8 cellular contexts compared by ENCODE assay signal in the genomic region with DNA sequence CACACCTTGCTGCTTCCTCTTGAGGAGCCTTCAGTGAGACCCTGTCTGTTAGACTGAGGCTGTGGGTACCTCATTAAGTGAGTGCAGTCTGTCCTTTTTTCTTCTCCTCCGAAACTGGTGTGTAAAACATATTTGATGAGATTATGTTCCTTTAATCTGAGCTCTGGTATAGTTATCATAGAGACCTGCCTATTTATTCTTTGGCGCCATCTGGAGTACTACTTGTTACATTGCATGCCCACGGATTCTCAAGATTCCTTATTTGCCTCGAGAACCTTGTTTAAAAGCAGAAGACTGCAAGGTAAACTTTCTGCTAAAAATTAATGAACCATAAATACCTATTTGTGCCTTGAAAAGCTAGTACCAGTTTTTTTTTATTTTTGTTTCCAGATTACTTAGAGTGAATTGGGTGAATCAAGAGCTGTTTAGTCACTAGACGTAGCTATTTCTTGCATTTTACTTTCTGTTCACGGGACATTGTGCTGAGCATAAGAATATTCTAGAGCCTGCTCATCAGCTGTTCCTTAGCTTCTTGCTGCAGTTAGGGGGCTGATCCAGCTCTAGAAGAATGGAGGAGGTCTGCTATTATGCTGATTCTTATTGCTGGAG.
DNase-seq lines count a peak whose midpoint lies in the region; ATAC-seq and TF ChIP-seq lines count a peak whose summit lies in the region.

No MANE protein-coding gene starts in this region.

- DNase-seq in activated naive CD4-positive, alpha-beta T cell treated with anti-CD3 and anti-CD28 coated beads, Interleukin-2, amount 10 ng/mL, durations not matched to agents 7 days and 5 days, result peak; percentile 32
- DNase-seq in activated naive CD4-positive, alpha-beta T cell (lab: John Stamatoyannopoulos, UW), result no peak
- DNase-seq in SKM-1 treated with dmso at 0.1 percent for 144 hours (lab: John Stamatoyannopoulos, UW; ENCODE audit: unreplicated experiment) (peak; percentile 58), fibroblast of peridontal ligament (ENCODE audit: extremely low read depth) (peak; percentile 77), pons (ENCODE audit: low spot score) (peak; percentile 79), activated T-cell treated with anti-CD3 and anti-CD28 coated beads for 4 hours (no peak)

- CTCF ChIA-PET in activated naive CD4-positive, alpha-beta T cell treated with anti-CD3 and anti-CD28 coated beads, Interleukin-2, amount 10 ng/mL, durations not matched to agents 7 days and 5 days (lab: Charles Lee), result interaction anchor here (0.8 to 3.6 kb wide), 20 partner anchors 8 to 370 kb away, joined by 3 to 32 read pairs (median 6); a partner anchor contains a TSS

- H3K4me3 Mint-ChIP-seq in activated naive CD4-positive, alpha-beta T cell treated with anti-CD3 and anti-CD28 coated beads, Interleukin-2, amount 10 ng/mL, durations not matched to agents 7 days and 5 days, result no peak overlapping the region

- no peaks in the 10 kb centered on the region for H3K27me3 Mint-ChIP-seq in activated naive CD4-positive, alpha-beta T cell treated with anti-CD3 and anti-CD28 coated beads, Interleukin-2, amount 10 ng/mL, durations not matched to agents 7 days and 5 days

- H3K9me3 Mint-ChIP-seq in activated naive CD4-positive, alpha-beta T cell treated with anti-CD3 and anti-CD28 coated beads, Interleukin-2, amount 10 ng/mL, durations not matched to agents 7 days and 5 days, result no peaks in the 10 kb centered on the region

- no peaks in the 10 kb centered on the region for H3K4me1 Mint-ChIP-seq in activated naive CD4-positive, alpha-beta T cell treated with anti-CD3 and anti-CD28 coated beads, Interleukin-2, amount 10 ng/mL, durations not matched to agents 7 days and 5 days

- H3K36me3 Mint-ChIP-seq in activated naive CD4-positive, alpha-beta T cell treated with anti-CD3 and anti-CD28 coated beads, Interleukin-2, amount 10 ng/mL, durations not matched to agents 7 days and 5 days, result peaks cover 37% of the 10 kb centered on the region

- peak; percentile 69 for TF ChIP-seq CTCF in LNCAP (IDR thresholded peaks at IDR 0.05)

- no peak overlapping the region for H3K27ac Mint-ChIP-seq in activated naive CD4-positive, alpha-beta T cell treated with anti-CD3 and anti-CD28 coated beads, Interleukin-2, amount 10 ng/mL, durations not matched to agents 7 days and 5 days

- ATAC-seq in HG03196 (IDR thresholded peaks at IDR 0.05; ENCODE audit: unreplicated experiment), result no peak

Comparison
In these comparisons a context has a peak if more than half of its experiments do, and no peak if none do; other contexts are left out.
1. DNase-seq: peak in activated naive CD4-positive, alpha-beta T cell treated with anti-CD3 and anti-CD28 coated beads, Interleukin-2, amount 10 ng/mL, durations not matched to agents 7 days and 5 days (single experiment), SKM-1 treated with dmso at 0.1 percent for 144 hours (single experiment), fibroblast of peridontal ligament (single experiment) and pons (single experiment); none in activated naive CD4-positive, alpha-beta T cell (0 of 4) and activated T-cell treated with anti-CD3 and anti-CD28 coated beads for 4 hours (single experiment).